Comparison of ENCODE assay signal across 1 cellular context in genomic region chr11:64845125-64845735, GRCh38.
A peak's percentile ranks its signal among the peaks of the same experiment; 100 is the strongest.
TF ChIP-seq lines count a peak whose summit lies in the region.

No MANE protein-coding gene starts in this region.

TF ChIP-seq in HepG2, 621 proteins besides CTCF, POLR2A, EP300 and RAD21:
- TF ChIP-seq TFDP1 (CRISPR knock-in tag; IDR thresholded peaks at IDR 0.05; ENCODE audit: borderline replicate concordance): no peak
- no peak for TF ChIP-seq SALL1 (CRISPR knock-in tag; IDR thresholded peaks at IDR 0.05)
- no peak for TF ChIP-seq AFF4 (CRISPR knock-in tag; IDR thresholded peaks at IDR 0.05)
- TF ChIP-seq ZFX (CRISPR knock-in tag; IDR thresholded peaks at IDR 0.05; ENCODE audit: low read depth): no peak
- no peak for TF ChIP-seq ZBTB34 (CRISPR knock-in tag; IDR thresholded peaks at IDR 0.05)
- no peak for TF ChIP-seq MLLT10 (CRISPR knock-in tag; IDR thresholded peaks at IDR 0.05)
- no peak for TF ChIP-seq ZNF142 (CRISPR knock-in tag; IDR thresholded peaks at IDR 0.05)
- TF ChIP-seq ZNF451 (CRISPR knock-in tag; IDR thresholded peaks at IDR 0.05): no peak
- no peak for TF ChIP-seq ZNF496 (CRISPR knock-in tag; IDR thresholded peaks at IDR 0.05; ENCODE audit: insufficient replicate concordance)
- TF ChIP-seq MAX (IDR thresholded peaks at IDR 0.05): peak; percentile 39; the same call in 1 of the 2 replicates
- TF ChIP-seq ZMYM3 (CRISPR knock-in tag; IDR thresholded peaks at IDR 0.05): peak; percentile 97
- peak; percentile 58; the same call in 1 of the 2 replicates for TF ChIP-seq ZNF362 (CRISPR knock-in tag; IDR thresholded peaks at IDR 0.05; ENCODE audit: borderline replicate concordance)
- TF ChIP-seq RCOR2 (CRISPR knock-in tag; IDR thresholded peaks at IDR 0.05): peak; percentile 42; the same call in 1 of the 2 replicates
- TF ChIP-seq TFAP4 (IDR thresholded peaks at IDR 0.05; ENCODE audit: borderline replicate concordance, low read depth): peak; percentile 20; the same call in 1 of the 2 replicates
- peak; percentile 7; the same call in 1 of the 2 replicates for TF ChIP-seq THAP11 (CRISPR knock-in tag; IDR thresholded peaks at IDR 0.05)
- peak; percentile 68 for TF ChIP-seq CEBPG (CRISPR knock-in tag; IDR thresholded peaks at IDR 0.05)
- peak; percentile 87; the same call in 1 of the 2 replicates for TF ChIP-seq ADNP (CRISPR knock-in tag; IDR thresholded peaks at IDR 0.05)
- TF ChIP-seq FLYWCH1 (CRISPR knock-in tag; IDR thresholded peaks at IDR 0.05): no peak
- no peak for TF ChIP-seq SYNCRIP (IDR thresholded peaks at IDR 0.05; ENCODE audit: insufficient read depth, low read depth, low read length)
- TF ChIP-seq SOX6 (IDR thresholded peaks at IDR 0.05): no peak
- TF ChIP-seq SOX6 (CRISPR knock-in tag; IDR thresholded peaks at IDR 0.05): 0 out of 2 replicates have a peak, but pooled peaks have one; percentile 16
- TF ChIP-seq ZBTB39 (CRISPR knock-in tag; IDR thresholded peaks at IDR 0.05): no peak
- TF ChIP-seq ZMYM2 (CRISPR knock-in tag; IDR thresholded peaks at IDR 0.05): 0 out of 2 replicates have a peak, but pooled peaks have one; percentile 51
- no peak for TF ChIP-seq BATF2 (CRISPR knock-in tag; IDR thresholded peaks at IDR 0.05)
- no peak for TF ChIP-seq KDM2A (CRISPR knock-in tag; IDR thresholded peaks at IDR 0.05; ENCODE audit: borderline replicate concordance, low read depth)
- no peak for TF ChIP-seq ZEB1 (IDR thresholded peaks at IDR 0.05; ENCODE audit: insufficient replicate concordance, low read depth)
- TF ChIP-seq ZNF446 (CRISPR knock-in tag; IDR thresholded peaks at IDR 0.05): no peak
- no peak for TF ChIP-seq FOXO1 (CRISPR knock-in tag; IDR thresholded peaks at IDR 0.05)
- TF ChIP-seq ZNF629 (CRISPR knock-in tag; conservative IDR thresholded peaks at IDR 0.05): peak; percentile 98
- TF ChIP-seq RFX3 (CRISPR knock-in tag; IDR thresholded peaks at IDR 0.05): no peak
- 0 out of 2 replicates have a peak, but pooled peaks have one; percentile 25 for TF ChIP-seq NR2F6 (IDR thresholded peaks at IDR 0.05)
- TF ChIP-seq NR2F6 (CRISPR knock-in tag; IDR thresholded peaks at IDR 0.05): peak; percentile 68
- peak; percentile 41; the same call in 1 of the 2 replicates for TF ChIP-seq FOSL2 (CRISPR knock-in tag; IDR thresholded peaks at IDR 0.05)
- TF ChIP-seq ZNF543 (CRISPR knock-in tag; IDR thresholded peaks at IDR 0.05): no peak
- TF ChIP-seq CEBPB (IDR thresholded peaks at IDR 0.05; ENCODE audit: borderline replicate concordance, low read depth, low read length): peak; percentile 63; the same call in 1 of the 2 replicates
- no peak for TF ChIP-seq SUZ12 (IDR thresholded peaks at IDR 0.05; ENCODE audit: low read depth, low read length)
- TF ChIP-seq KDM1A (CRISPR knock-in tag; IDR thresholded peaks at IDR 0.05): peak; percentile 95
- peak; percentile 50; the same call in 1 of the 2 replicates for TF ChIP-seq CHD4 (IDR thresholded peaks at IDR 0.05; ENCODE audit: borderline replicate concordance, low read length)
- TF ChIP-seq HOXA3 (CRISPR knock-in tag; IDR thresholded peaks at IDR 0.05): no peak
- TF ChIP-seq ZNF558 (CRISPR knock-in tag; IDR thresholded peaks at IDR 0.05; ENCODE audit: borderline replicate concordance): no peak
- no peak for TF ChIP-seq PCBP1 (IDR thresholded peaks at IDR 0.05; ENCODE audit: borderline replicate concordance, low read depth, low read length)
